In genomic region chr11:11980200-11980599, GRCh38 we compare ENCODE assay signal across 2 cellular contexts.
TF ChIP-seq lines count a peak whose summit lies in the region.

No MANE protein-coding gene starts in this region.

TF ChIP-seq in SK-N-SH, 30 proteins besides CTCF, POLR2A, EP300 and RAD21 (continued from another document):
- TF ChIP-seq, protein P1, sequence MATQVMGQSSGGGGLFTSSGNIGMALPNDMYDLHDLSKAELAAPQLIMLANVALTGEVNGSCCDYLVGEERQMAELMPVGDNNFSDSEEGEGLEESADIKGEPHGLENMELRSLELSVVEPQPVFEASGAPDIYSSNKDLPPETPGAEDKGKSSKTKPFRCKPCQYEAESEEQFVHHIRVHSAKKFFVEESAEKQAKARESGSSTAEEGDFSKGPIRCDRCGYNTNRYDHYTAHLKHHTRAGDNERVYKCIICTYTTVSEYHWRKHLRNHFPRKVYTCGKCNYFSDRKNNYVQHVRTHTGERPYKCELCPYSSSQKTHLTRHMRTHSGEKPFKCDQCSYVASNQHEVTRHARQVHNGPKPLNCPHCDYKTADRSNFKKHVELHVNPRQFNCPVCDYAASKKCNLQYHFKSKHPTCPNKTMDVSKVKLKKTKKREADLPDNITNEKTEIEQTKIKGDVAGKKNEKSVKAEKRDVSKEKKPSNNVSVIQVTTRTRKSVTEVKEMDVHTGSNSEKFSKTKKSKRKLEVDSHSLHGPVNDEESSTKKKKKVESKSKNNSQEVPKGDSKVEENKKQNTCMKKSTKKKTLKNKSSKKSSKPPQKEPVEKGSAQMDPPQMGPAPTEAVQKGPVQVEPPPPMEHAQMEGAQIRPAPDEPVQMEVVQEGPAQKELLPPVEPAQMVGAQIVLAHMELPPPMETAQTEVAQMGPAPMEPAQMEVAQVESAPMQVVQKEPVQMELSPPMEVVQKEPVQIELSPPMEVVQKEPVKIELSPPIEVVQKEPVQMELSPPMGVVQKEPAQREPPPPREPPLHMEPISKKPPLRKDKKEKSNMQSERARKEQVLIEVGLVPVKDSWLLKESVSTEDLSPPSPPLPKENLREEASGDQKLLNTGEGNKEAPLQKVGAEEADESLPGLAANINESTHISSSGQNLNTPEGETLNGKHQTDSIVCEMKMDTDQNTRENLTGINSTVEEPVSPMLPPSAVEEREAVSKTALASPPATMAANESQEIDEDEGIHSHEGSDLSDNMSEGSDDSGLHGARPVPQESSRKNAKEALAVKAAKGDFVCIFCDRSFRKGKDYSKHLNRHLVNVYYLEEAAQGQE (IDR thresholded peaks at IDR 0.05; ENCODE audit: low read depth, low read length), result no peak
- TF ChIP-seq MXI1 (IDR thresholded peaks at IDR 0.05; ENCODE audit: low read depth, low read length) (no peak), MEF2A (IDR thresholded peaks at IDR 0.05; ENCODE audit: borderline replicate concordance, low read depth) (no peak), GABPA (IDR thresholded peaks at IDR 0.05; ENCODE audit: low read depth) (no peak), POLR2AphosphoS5 (IDR thresholded peaks at IDR 0.05; ENCODE audit: low read depth, low read length) (no peak), GATA2 (CRISPR knock-in tag; IDR thresholded peaks at IDR 0.05) (no peak), RFX5 (IDR thresholded peaks at IDR 0.05; ENCODE audit: low read length) (no peak), JUND (IDR thresholded peaks at IDR 0.05) (no peak), PBX3 (IDR thresholded peaks at IDR 0.05) (no peak), MAX (IDR thresholded peaks at IDR 0.05; ENCODE audit: low read depth) (no peak), RCOR1 (IDR thresholded peaks at IDR 0.05; ENCODE audit: low read length) (no peak), FOXJ3 (CRISPR knock-in tag; IDR thresholded peaks at IDR 0.05) (no peak)
- TF ChIP-seq, protein P2, sequence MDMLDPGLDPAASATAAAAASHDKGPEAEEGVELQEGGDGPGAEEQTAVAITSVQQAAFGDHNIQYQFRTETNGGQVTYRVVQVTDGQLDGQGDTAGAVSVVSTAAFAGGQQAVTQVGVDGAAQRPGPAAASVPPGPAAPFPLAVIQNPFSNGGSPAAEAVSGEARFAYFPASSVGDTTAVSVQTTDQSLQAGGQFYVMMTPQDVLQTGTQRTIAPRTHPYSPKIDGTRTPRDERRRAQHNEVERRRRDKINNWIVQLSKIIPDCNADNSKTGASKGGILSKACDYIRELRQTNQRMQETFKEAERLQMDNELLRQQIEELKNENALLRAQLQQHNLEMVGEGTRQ (IDR thresholded peaks at IDR 0.05; ENCODE audit: borderline replicate concordance, low read depth, low read length), result no peak
- TF ChIP-seq, protein P3, sequence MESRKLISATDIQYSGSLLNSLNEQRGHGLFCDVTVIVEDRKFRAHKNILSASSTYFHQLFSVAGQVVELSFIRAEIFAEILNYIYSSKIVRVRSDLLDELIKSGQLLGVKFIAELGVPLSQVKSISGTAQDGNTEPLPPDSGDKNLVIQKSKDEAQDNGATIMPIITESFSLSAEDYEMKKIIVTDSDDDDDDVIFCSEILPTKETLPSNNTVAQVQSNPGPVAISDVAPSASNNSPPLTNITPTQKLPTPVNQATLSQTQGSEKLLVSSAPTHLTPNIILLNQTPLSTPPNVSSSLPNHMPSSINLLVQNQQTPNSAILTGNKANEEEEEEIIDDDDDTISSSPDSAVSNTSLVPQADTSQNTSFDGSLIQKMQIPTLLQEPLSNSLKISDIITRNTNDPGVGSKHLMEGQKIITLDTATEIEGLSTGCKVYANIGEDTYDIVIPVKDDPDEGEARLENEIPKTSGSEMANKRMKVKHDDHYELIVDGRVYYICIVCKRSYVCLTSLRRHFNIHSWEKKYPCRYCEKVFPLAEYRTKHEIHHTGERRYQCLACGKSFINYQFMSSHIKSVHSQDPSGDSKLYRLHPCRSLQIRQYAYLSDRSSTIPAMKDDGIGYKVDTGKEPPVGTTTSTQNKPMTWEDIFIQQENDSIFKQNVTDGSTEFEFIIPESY (IDR thresholded peaks at IDR 0.05; ENCODE audit: borderline replicate concordance, low read depth), result no peak

TF ChIP-seq in SK-N-SH treated with all-trans-retinoic acid at 6 μM for 48 hours, 23 proteins besides CTCF, POLR2A, EP300 and RAD21 (continued from another document):
- no peak for TF ChIP-seq POU6F1 (CRISPR knock-in tag; IDR thresholded peaks at IDR 0.05; ENCODE audit: borderline replicate concordance, low read depth)
- no peak for TF ChIP-seq CREB5 (CRISPR knock-in tag; IDR thresholded peaks at IDR 0.05; ENCODE audit: low read depth)
- no peak for TF ChIP-seq TOX (CRISPR knock-in tag; IDR thresholded peaks at IDR 0.05; ENCODE audit: borderline replicate concordance)
- no peak for TF ChIP-seq BACH2 (CRISPR knock-in tag; IDR thresholded peaks at IDR 0.05; ENCODE audit: borderline replicate concordance)
- TF ChIP-seq TSHZ2 (CRISPR knock-in tag; IDR thresholded peaks at IDR 0.05), result no peak
- no peak for TF ChIP-seq SNAI2 (CRISPR knock-in tag; IDR thresholded peaks at IDR 0.05)
- no peak for TF ChIP-seq PPARA (CRISPR knock-in tag; IDR thresholded peaks at IDR 0.05; ENCODE audit: borderline replicate concordance)
- TF ChIP-seq ISL1 (CRISPR knock-in tag; IDR thresholded peaks at IDR 0.05), result no peak
- TF ChIP-seq, protein P4, sequence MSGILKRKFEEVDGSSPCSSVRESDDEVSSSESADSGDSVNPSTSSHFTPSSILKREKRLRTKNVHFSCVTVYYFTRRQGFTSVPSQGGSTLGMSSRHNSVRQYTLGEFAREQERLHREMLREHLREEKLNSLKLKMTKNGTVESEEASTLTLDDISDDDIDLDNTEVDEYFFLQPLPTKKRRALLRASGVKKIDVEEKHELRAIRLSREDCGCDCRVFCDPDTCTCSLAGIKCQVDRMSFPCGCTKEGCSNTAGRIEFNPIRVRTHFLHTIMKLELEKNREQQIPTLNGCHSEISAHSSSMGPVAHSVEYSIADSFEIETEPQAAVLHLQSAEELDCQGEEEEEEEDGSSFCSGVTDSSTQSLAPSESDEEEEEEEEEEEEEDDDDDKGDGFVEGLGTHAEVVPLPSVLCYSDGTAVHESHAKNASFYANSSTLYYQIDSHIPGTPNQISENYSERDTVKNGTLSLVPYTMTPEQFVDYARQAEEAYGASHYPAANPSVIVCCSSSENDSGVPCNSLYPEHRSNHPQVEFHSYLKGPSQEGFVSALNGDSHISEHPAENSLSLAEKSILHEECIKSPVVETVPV (CRISPR knock-in tag; IDR thresholded peaks at IDR 0.05), result no peak
- TF ChIP-seq ARNTL (CRISPR knock-in tag; IDR thresholded peaks at IDR 0.05; ENCODE audit: borderline replicate concordance, low read depth), result no peak
- no peak for TF ChIP-seq ESRRG (CRISPR knock-in tag; IDR thresholded peaks at IDR 0.05)
- no peak for TF ChIP-seq TCF4 (CRISPR knock-in tag; IDR thresholded peaks at IDR 0.05; ENCODE audit: borderline replicate concordance)
- TF ChIP-seq ZNF70 (CRISPR knock-in tag; IDR thresholded peaks at IDR 0.05), result no peak
- TF ChIP-seq RARB (CRISPR knock-in tag; IDR thresholded peaks at IDR 0.05), result no peak
- no peak for TF ChIP-seq OSR1 (CRISPR knock-in tag; IDR thresholded peaks at IDR 0.05)
- TF ChIP-seq ZNF565 (CRISPR knock-in tag; conservative IDR thresholded peaks at IDR 0.05; ENCODE audit: low read depth), result no peak
- no peak for TF ChIP-seq ZNF8 (CRISPR knock-in tag; IDR thresholded peaks at IDR 0.05)
